Comparison of ENCODE assay signal across 8 cellular contexts in the genomic region with DNA sequence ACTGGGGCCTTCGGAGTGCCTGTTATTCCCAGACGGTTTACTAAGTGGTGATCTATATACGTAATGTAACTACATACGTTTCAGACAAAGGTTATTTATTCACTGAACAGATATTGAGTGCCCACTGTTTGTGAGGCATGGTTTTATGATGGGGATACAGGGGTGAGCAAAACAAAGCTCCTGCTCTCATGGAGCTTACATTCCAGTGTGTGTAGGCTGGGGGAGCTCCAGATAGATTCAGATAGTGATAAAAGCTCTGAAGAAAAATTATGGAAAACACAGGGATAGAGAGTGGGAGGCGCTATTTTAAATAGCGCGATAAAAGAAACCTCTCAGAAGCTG. TPM values are rescaled to one million over a fixed set of nuclear protein-coding genes. Genes with fewer than 3 reads are reported as not detected.
A peak's percentile ranks its signal among the peaks of the same experiment; 100 is the strongest.
DNase-seq lines count a peak whose midpoint lies in the region; ATAC-seq and TF ChIP-seq lines count a peak whose summit lies in the region.

No MANE protein-coding gene starts in this region.

- ATAC-seq in GM21423 (IDR thresholded peaks at IDR 0.05; ENCODE audit: unreplicated experiment) (no peak), HG03432 (IDR thresholded peaks at IDR 0.05; ENCODE audit: unreplicated experiment) (no peak)

- no peak for TF ChIP-seq POLR2A in esophagus muscularis mucosa (IDR thresholded peaks at IDR 0.05; ENCODE audit: low read depth)

- no peak for DNase-seq in GM12864 (ENCODE audit: low read depth)
- DNase-seq in PC-9 = no peak
- no peak for DNase-seq in esophagus muscularis mucosa (ENCODE audit: extremely low spot score)
- no peak for DNase-seq in retinal pigment epithelial cell (ENCODE audit: low read depth)
- no peak for DNase-seq in HuH-7.5 (ENCODE audit: low spot score)
- DNase-seq in C1 segment of cervical spinal cord (lab: John Stamatoyannopoulos, UW) = no peak

- no TSS peak for BruUV-seq in PC-9 (replicated peaks; lab: Mats Ljungman, UMichigan)

- H3K4me2 ChIP-seq in PC-9 = peak overlapping the region; percentile 77

- POLR2A ChIA-PET in PC-9 (lab: Charles Lee; ENCODE audit: unreplicated experiment) = interaction anchor here (0.5 to 0.7 kb wide), 5 partner anchors 23 to 690 kb away, joined by 3 to 8 read pairs (median 5); no protein-coding TSS in a partner anchor

- H3K9me2 ChIP-seq in PC-9 (ENCODE audit: insufficient read depth) = no peaks in the 10 kb centered on the region

- H3K27ac ChIP-seq in PC-9 (peak overlapping the region; percentile 90), esophagus muscularis mucosa (replicated peaks in 1 of 4) (peak overlapping the region; percentile 92 to 98 (median 96))

- WGBS in esophagus muscularis mucosa = 34% methylated on average over 7 of the region's 7 CpGs

- H3K27me3 ChIP-seq in PC-9 (ENCODE audit: insufficient read depth, low read depth) (no peaks in the 10 kb centered on the region), esophagus muscularis mucosa (no peaks in the 10 kb centered on the region)

- intact Hi-C loops in PC-9 (cut with micrococcal nuclease; ENCODE audit: unreplicated experiment) (loop anchor here (2.0 kb wide), 1 partner anchor 492 kb away; no protein-coding TSS in a partner anchor), esophagus muscularis mucosa (cut with DNase I) (no loop called here)

- TF ChIP-seq CTCF in GM12864 (IDR thresholded peaks at IDR 0.05; ENCODE audit: low read depth, low read length, missing control alignments) (no peak), PC-9 (conservative IDR thresholded peaks at IDR 0.05) (no peak), esophagus muscularis mucosa (IDR thresholded peaks at IDR 0.05) (no peak), retinal pigment epithelial cell (conservative IDR thresholded peaks at IDR 0.05; ENCODE audit: low read depth, low read length) (no peak)

- H3K9me3 ChIP-seq in PC-9 (ENCODE audit: insufficient read depth, low read depth) (no peaks in the 10 kb centered on the region), esophagus muscularis mucosa (no peaks in the 10 kb centered on the region)

- H3K36me3 ChIP-seq in PC-9 (ENCODE audit: low read depth) (no peaks in the 10 kb centered on the region), esophagus muscularis mucosa (peaks cover 0 to 25% (median 11%) of the 10 kb centered on the region in 4 donors)

- peak overlapping the region; percentile 86 for H2AFZ ChIP-seq in PC-9

- H4K20me1 ChIP-seq in PC-9 (ENCODE audit: insufficient read depth) = no peaks in the 10 kb centered on the region; the same call in none of the 2 replicates

- H3K79me2 ChIP-seq in PC-9 (ENCODE audit: low read depth) = peaks cover 39% of the 10 kb centered on the region

- H3K4me1 ChIP-seq in PC-9 (replicated peaks; ENCODE audit: insufficient read depth) (peaks cover 16% of the 10 kb centered on the region), esophagus muscularis mucosa (peaks cover 27 to 42% (median 38%) of the 10 kb centered on the region in 4 donors)

- peaks cover 13% of the 10 kb centered on the region for H3F3A ChIP-seq in PC-9 (ENCODE audit: insufficient read depth, low read depth)

- peak overlapping the region; percentile 56 for H3K4me3 ChIP-seq in GM12864 (ENCODE audit: low read depth, low read length)
- H3K4me3 ChIP-seq in PC-9 = peak overlapping the region; percentile 85
- H3K4me3 ChIP-seq in esophagus muscularis mucosa = peak overlapping the region; percentile 66 to 92 (median 77)
- H3K4me3 ChIP-seq in retinal pigment epithelial cell (ENCODE audit: low read length) = peak overlapping the region; percentile 98

- CTCF ChIA-PET in PC-9 (lab: Charles Lee) = interaction anchor here (0.5 to 0.9 kb wide), 3 partner anchors 36 to 491 kb away, joined by 3 to 4 read pairs (median 4); no protein-coding TSS in a partner anchor

- no peak for TF ChIP-seq EP300 in esophagus muscularis mucosa (IDR thresholded peaks at IDR 0.05)

RNA-seq across cellular contexts. Expression of gene DNAJB12, which starts 0.5 kb away (rescaled TPM):
- total RNA-seq in PC-9 (2021) = 37.0 and 46.9 TPM in 2 replicates
- 10 to 100 TPM; 27.8 to 46.5 (median 37.8) TPM for total RNA-seq in esophagus muscularis mucosa
